In the genomic region with DNA sequence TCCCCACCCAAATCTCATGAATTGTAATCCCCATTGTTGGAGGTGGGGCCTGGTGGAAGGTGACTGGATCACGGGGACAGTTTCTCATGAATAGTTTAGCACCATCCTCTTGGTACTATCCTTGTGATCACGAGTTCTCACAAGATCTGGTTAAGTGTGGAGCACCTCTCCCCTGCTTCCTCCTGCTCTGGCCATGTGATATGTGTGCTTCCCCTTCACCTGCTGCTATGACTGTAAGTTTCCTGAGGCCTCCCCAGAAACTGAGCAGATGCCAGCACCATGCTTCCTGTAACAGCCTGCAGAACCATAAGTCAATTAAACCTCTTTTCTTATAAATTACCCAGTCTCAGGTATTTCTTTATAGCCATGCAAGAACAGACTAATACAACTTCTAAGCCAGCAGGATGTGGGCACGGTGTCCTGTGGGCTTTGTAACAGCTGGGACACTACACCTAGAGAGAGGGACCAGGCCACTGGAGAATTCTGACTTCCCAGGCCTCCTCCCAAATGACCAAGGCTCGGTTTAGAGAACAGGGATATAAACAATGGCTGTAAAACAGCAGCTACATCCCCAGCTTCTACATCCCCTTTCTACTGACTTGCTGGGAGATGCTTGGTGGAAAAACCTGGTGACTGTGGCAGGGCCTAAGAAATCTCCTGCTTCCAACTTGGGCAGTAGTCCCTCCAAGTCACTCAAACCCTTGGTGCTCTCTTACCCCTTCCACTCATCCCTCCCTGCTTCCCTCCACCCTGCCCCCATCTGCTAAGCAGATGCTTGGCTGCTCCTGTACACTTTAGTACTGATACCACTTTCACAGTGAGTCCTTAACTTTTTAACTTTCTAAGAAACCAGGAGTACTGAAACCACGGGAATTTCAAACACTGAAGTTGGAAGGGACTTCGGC, we compare ENCODE assay signal across 24 cellular contexts. TPM values are rescaled to one million over a fixed set of nuclear protein-coding genes. Genes with fewer than 3 reads are reported as not detected.
DNase-seq lines count a peak whose midpoint lies in the region; ATAC-seq and TF ChIP-seq lines count a peak whose summit lies in the region.
"Had no signal": no experiment of that assay in that cellular context is flagged by ENCODE, and none has a peak within 500 bp of the region (broad histone marks: within the 10 kb centered on the region; RNA-seq: fewer than 3 reads in every experiment).

No MANE protein-coding gene starts in this region.

- H3K4me1 Mint-ChIP-seq in CD14-positive monocyte, result peaks cover 6% of the 10 kb centered on the region
- H3K4me1 Mint-ChIP-seq in CD4-positive, alpha-beta memory T cell, result peaks cover 40 to 85% (median 58%) of the 10 kb centered on the region in 4 donors
- peaks cover 72% of the 10 kb centered on the region for H3K4me1 Mint-ChIP-seq in activated CD8-positive, alpha-beta T cell treated with anti-CD3 and anti-CD28 coated beads for 36 hours (ENCODE audit: low read depth)
- H3K4me1 Mint-ChIP-seq in endothelial cell (ENCODE audit: unreplicated experiment), result no peaks in the 10 kb centered on the region
- H3K4me1 Mint-ChIP-seq: WTC11 had no signal

- H3K27me3 Mint-ChIP-seq in CD14-positive monocyte (ENCODE audit: low read depth in 3 of 3) (no peaks in the 10 kb centered on the region), endothelial cell (ENCODE audit: unreplicated experiment) (peaks cover 3% of the 10 kb centered on the region)
- H3K27me3 Mint-ChIP-seq in CD4-positive, alpha-beta memory T cell, result no peaks in the 10 kb centered on the region
- no peaks in the 10 kb centered on the region for H3K27me3 Mint-ChIP-seq in activated CD8-positive, alpha-beta T cell treated with anti-CD3 and anti-CD28 coated beads for 36 hours

- H2AFZ ChIP-seq in Karpas-422 (ENCODE audit: low read length), result no peak overlapping the region

- no peaks in the 10 kb centered on the region for H3K9me3 ChIP-seq in CD4-positive, alpha-beta memory T cell (ENCODE audit: control insufficient read depth in 1 of 2, low read length in 2 of 2)
- H3K9me3 ChIP-seq in Karpas-422 (ENCODE audit: low read length) (no peaks in the 10 kb centered on the region), testis (no peaks in the 10 kb centered on the region)
- H3K9me3 ChIP-seq: SJSA1 had no signal

- H3K4me1 ChIP-seq in CD4-positive, alpha-beta memory T cell (ENCODE audit: insufficient read depth, low read length), result peaks cover 64% of the 10 kb centered on the region
- peaks cover 5% of the 10 kb centered on the region for H3K4me1 ChIP-seq in Karpas-422 (ENCODE audit: low read length)
- H3K4me1 ChIP-seq in testis, result no peaks in the 10 kb centered on the region
- H3K4me1 ChIP-seq: SJSA1 had no signal

- no peaks in the 10 kb centered on the region for H3K79me2 ChIP-seq in Karpas-422 (ENCODE audit: low read length)

- H3K27ac Mint-ChIP-seq in CD14-positive monocyte (peak overlapping the region in 4 of 7 donors; percentile 21 to 70 (median 53)), endothelial cell (ENCODE audit: unreplicated experiment) (no peak overlapping the region)
- peak overlapping the region; percentile 61 to 90 (median 88) for H3K27ac Mint-ChIP-seq in CD4-positive, alpha-beta memory T cell
- H3K27ac Mint-ChIP-seq in activated CD8-positive, alpha-beta T cell treated with anti-CD3 and anti-CD28 coated beads for 36 hours, result peak overlapping the region; percentile 72
- H3K27ac Mint-ChIP-seq: WTC11 had no signal

- H3K36me3 Mint-ChIP-seq in CD14-positive monocyte (peaks cover 95 to 96% of the 10 kb centered on the region in 2 donors), endothelial cell (ENCODE audit: low read depth, unreplicated experiment) (peaks cover 44% of the 10 kb centered on the region)
- H3K36me3 Mint-ChIP-seq in CD4-positive, alpha-beta memory T cell, result peaks cover 94 to 99% of the 10 kb centered on the region in 2 donors
- H3K36me3 Mint-ChIP-seq in activated CD8-positive, alpha-beta T cell treated with anti-CD3 and anti-CD28 coated beads for 36 hours (ENCODE audit: low read depth), result peaks cover 94% of the 10 kb centered on the region

- no peak for TF ChIP-seq POLR2A in testis (IDR thresholded peaks at IDR 0.05)

- no peak overlapping the region for H3K9ac ChIP-seq in Karpas-422 (ENCODE audit: low read length)
- H3K9ac ChIP-seq: KMS-11 had no signal

- H3K9me2 ChIP-seq in Karpas-422 (replicated peaks; ENCODE audit: insufficient read depth, low read length), result no peaks in the 10 kb centered on the region

- CTCF ChIA-PET in CD4-positive, alpha-beta memory T cell (lab: Charles Lee; ENCODE audit: partially characterized antibody), result interaction anchor here (1.5 to 1.6 kb wide), 2 partner anchors 49 to 153 kb away, joined by 4 to 5 read pairs; no protein-coding TSS in a partner anchor
- CTCF ChIA-PET in activated CD8-positive, alpha-beta T cell treated with anti-CD3 and anti-CD28 coated beads for 36 hours (lab: Charles Lee), result interaction anchor here (1.0 to 1.4 kb wide), 4 partner anchors 12 to 324 kb away, joined by 3 to 4 read pairs (median 3); no protein-coding TSS in a partner anchor

- intact Hi-C loops in CD14-positive monocyte (cut with micrococcal nuclease), result loop anchor here in 1 of 2 donors (10.0 kb wide), 1 partner anchor 99 kb away; no protein-coding TSS in a partner anchor
- intact Hi-C loops in CD4-positive, alpha-beta memory T cell (cut with micrococcal nuclease), result loop anchor here (1.0 kb wide), 1 partner anchor 10 kb away; no protein-coding TSS in a partner anchor
- intact Hi-C loops in activated CD8-positive, alpha-beta T cell treated with anti-CD3 and anti-CD28 coated beads for 36 hours (cut with micrococcal nuclease), result no loop called here
- intact Hi-C loops in testis (cut with DNase I; ENCODE audit: low total_unique reads), result no loop called here

- TF ChIP-seq CTCF in CD14-positive monocyte (IDR thresholded peaks at IDR 0.05), result no peak
- no peak for TF ChIP-seq CTCF in activated CD8-positive, alpha-beta T cell treated with anti-CD3 and anti-CD28 coated beads for 36 hours (IDR thresholded peaks at IDR 0.05)
- TF ChIP-seq CTCF in endothelial cell (IDR thresholded peaks at IDR 0.05; ENCODE audit: unreplicated experiment), result no peak
- TF ChIP-seq CTCF in foreskin fibroblast (IDR thresholded peaks at IDR 0.05; ENCODE audit: low read depth, low read length), result no peak
- no peak for TF ChIP-seq CTCF in testis (IDR thresholded peaks at IDR 0.05)

- no peaks in the 10 kb centered on the region for H4K20me1 ChIP-seq in Karpas-422 (ENCODE audit: insufficient read depth, low read depth, low read length)

- H3K4me3 Mint-ChIP-seq in CD14-positive monocyte (no peak overlapping the region), endothelial cell (ENCODE audit: unreplicated experiment) (peak overlapping the region; percentile 42)
- H3K4me3 Mint-ChIP-seq in CD4-positive, alpha-beta memory T cell, result peak overlapping the region in 4 of 8 donors; percentile 13 to 54 (median 26)
- H3K4me3 Mint-ChIP-seq in activated CD8-positive, alpha-beta T cell treated with anti-CD3 and anti-CD28 coated beads for 36 hours, result no peak overlapping the region
- H3K4me3 Mint-ChIP-seq: WTC11 had no signal

- H3K4me3 ChIP-seq in CD4-positive, alpha-beta memory T cell (ENCODE audit: low read length in 2 of 2), result no peak overlapping the region
- H3K4me3 ChIP-seq in Karpas-422 (ENCODE audit: low read length) (no peak overlapping the region), foreskin fibroblast (ENCODE audit: low read depth in 1 of 2, low read length in 2 of 2) (no peak overlapping the region), testis (no peak overlapping the region)
- H3K4me3 ChIP-seq: SJSA1 had no signal

- no peak overlapping the region for H3K4me2 ChIP-seq in Karpas-422 (ENCODE audit: low read depth, low read length, poor library complexity, severe bottlenecking)
- H3K4me2 ChIP-seq: KMS-11 had no signal

- 89 to 95% methylated on average over 6 of the region's 6 CpGs for WGBS in testis, 2 donors

- H3K27me3 ChIP-seq in CD4-positive, alpha-beta memory T cell (ENCODE audit: insufficient read depth, low read length), result no peaks in the 10 kb centered on the region
- H3K27me3 ChIP-seq in Karpas-422 (ENCODE audit: low read length) (no peaks in the 10 kb centered on the region), testis (no peaks in the 10 kb centered on the region)
- H3K27me3 ChIP-seq: brain microvascular endothelial cell, SJSA1 had no signal

- DNase-seq in CD14-positive monocyte (ENCODE audit: low spot score) (no peak), endothelial cell (ENCODE audit: low spot score) (no peak), Karpas-422 (no peak), foreskin fibroblast (no peak), testis (no peak)
- DNase-seq in CD4-positive, alpha-beta memory T cell, result no peak
- no peak for DNase-seq in activated CD8-positive, alpha-beta T cell treated with anti-CD3 and anti-CD28 coated beads for 36 hours
- DNase-seq: activated CD8-positive, alpha-beta memory T cell treated with anti-CD3 and anti-CD28 coated beads, Interleukin-2, amount 50 U/mL, for 4 hours; brain microvascular endothelial cell; COR-L47; DND-41; HCEC 1CT; head of caudate nucleus; left ventricle myocardium superior; MV-4-11; NCI-H2029; NCI-H510A; NK-92 treated with Interleukin-12 subunit alpha and Interleukin-12 subunit beta, amount 100 ng/mL, for 24 hours; stimulated activated CD4-positive, alpha-beta T cell treated with anti-CD3 and anti-CD28 coated beads, Interleukin-4, amount 100 ng/mL, for 1 hour; T-helper 9 cell had no signal

- H3K36me3 ChIP-seq in CD4-positive, alpha-beta memory T cell (ENCODE audit: insufficient read depth, low read length), result peaks cover 97% of the 10 kb centered on the region
- H3K36me3 ChIP-seq in Karpas-422 (ENCODE audit: insufficient read depth, low read length), result peaks cover 79% of the 10 kb centered on the region
- H3K36me3 ChIP-seq in testis (ENCODE audit: low read depth, missing control alignments), result peaks cover 7% of the 10 kb centered on the region

- POLR2A ChIA-PET in CD4-positive, alpha-beta memory T cell (lab: Charles Lee; ENCODE audit: partially characterized antibody), result interaction anchor here (0.6 to 4.8 kb wide), 4 partner anchors 10 to 480 kb away, joined by 3 to 35 read pairs (median 10); partner anchors contain the start of gene STAT1
- POLR2A ChIA-PET in activated CD8-positive, alpha-beta T cell treated with anti-CD3 and anti-CD28 coated beads for 36 hours (lab: Charles Lee), result interaction anchor here (0.9 to 13.6 kb wide), 5 partner anchors 9 to 51 kb away, joined by 3 to 144 read pairs (median 4); partner anchors contain the start of gene STAT1

- H3K27ac ChIP-seq in CD4-positive, alpha-beta memory T cell (ENCODE audit: low read depth, low read length), result peak overlapping the region; percentile 15
- H3K27ac ChIP-seq in Karpas-422 (ENCODE audit: low read length), result no peak overlapping the region
- H3K27ac ChIP-seq in testis, result no peak overlapping the region
- H3K27ac ChIP-seq: brain microvascular endothelial cell, KMS-11, SJSA1 had no signal

- ATAC-seq in activated CD8-positive, alpha-beta T cell treated with anti-CD3 and anti-CD28 coated beads for 36 hours, result peak; percentile 10
- no peak for ATAC-seq in GM19023 (IDR thresholded peaks at IDR 0.05; ENCODE audit: unreplicated experiment)
- ATAC-seq: left ventricle myocardium superior, WTC11 had no signal

- H3K9me3 Mint-ChIP-seq in CD14-positive monocyte, result peaks cover 0 to 9% (median 5%) of the 10 kb centered on the region in 7 donors
- peaks cover 0 to 8% (median 1%) of the 10 kb centered on the region in 8 donors for H3K9me3 Mint-ChIP-seq in CD4-positive, alpha-beta memory T cell
- peaks cover 21% of the 10 kb centered on the region for H3K9me3 Mint-ChIP-seq in activated CD8-positive, alpha-beta T cell treated with anti-CD3 and anti-CD28 coated beads for 36 hours
- no peaks in the 10 kb centered on the region for H3K9me3 Mint-ChIP-seq in endothelial cell (ENCODE audit: unreplicated experiment)
- H3K9me3 Mint-ChIP-seq: WTC11 had no signal

RNA-seq across cellular contexts. Expression of gene STAT1, which starts 10.3 kb away (rescaled TPM):
- polyA plus RNA-seq in CD14-positive monocyte (100 to 1,000 TPM; 110 to 126 TPM), testis (ENCODE audit: insufficient read depth, low read depth, low replicate concordance) (87.1 TPM)
- 100 to 1,000 TPM; 130 TPM for total RNA-seq in CD4-positive, alpha-beta memory T cell
- polyA plus RNA-seq in CD4-positive, alpha-beta memory T cell, result 100 to 1,000 TPM; 221 to 230 TPM
- 100 to 1,000 TPM; 293 to 311 TPM for total RNA-seq in activated CD8-positive, alpha-beta T cell treated with anti-CD3 and anti-CD28 coated beads for 36 hours
- total RNA-seq in endothelial cell (ENCODE audit: unreplicated experiment) (30.1 TPM), testis (10 to 100 TPM; 52.7 to 60.5 TPM)
- 46.7 and 49.7 TPM in 2 replicates for total RNA-seq in Karpas-422 (2014; rRNA removed; shearing (Covaris generic); ENCODE audit: low replicate concordance)
